Comparison of ENCODE assay signal across 8 cellular contexts in genomic region chr17:42179911-42180410, GRCh38. TPM values are rescaled to one million over a fixed set of nuclear protein-coding genes. Genes with fewer than 3 reads are reported as not detected.
DNase-seq lines count a peak whose midpoint lies in the region; ATAC-seq and TF ChIP-seq lines count a peak whose summit lies in the region.

No MANE protein-coding gene starts in this region.

- no peak overlapping the region for H3K4me3 ChIP-seq in hepatocyte

- 10% methylated on average over 19 of the region's 20 CpGs for WGBS in hepatocyte (ENCODE audit: low lambda C conversion rate, missing lambda C conversion rate)

- no peaks in the 10 kb centered on the region for H3K9me2 ChIP-seq in hepatocyte (replicated peaks; ENCODE audit: insufficient read depth)

- no peak overlapping the region for H3K27ac Mint-ChIP-seq in activated CD4-positive, alpha-beta memory T cell treated with anti-CD3 and anti-CD28 coated beads, Interleukin-2, amount 10 ng/mL, durations not matched to agents 7 days and 5 days
- no peak overlapping the region for H3K27ac Mint-ChIP-seq in stimulated activated naive CD8-positive, alpha-beta T cell treated with anti-CD3 and anti-CD28 coated beads, Interleukin-15, amount 100 ng/mL, for 72 hours

- no peak overlapping the region for H2AFZ ChIP-seq in hepatocyte

- CTCF ChIA-PET in activated CD4-positive, alpha-beta memory T cell treated with anti-CD3 and anti-CD28 coated beads, Interleukin-2, amount 10 ng/mL, durations not matched to agents 7 days and 5 days (lab: Charles Lee): interaction anchor here (0.8 to 2.2 kb wide), 5 partner anchors 14 to 163 kb away, joined by 3 to 8 read pairs (median 3); partner anchors contain the start of genes DNAJC7, GHDC and NKIRAS2

- no peaks in the 10 kb centered on the region for H4K20me1 ChIP-seq in hepatocyte (ENCODE audit: insufficient read depth, poor library complexity, severe bottlenecking)

- H3K79me2 ChIP-seq in hepatocyte: no peaks in the 10 kb centered on the region

- peaks cover 22% of the 10 kb centered on the region for H3K27me3 Mint-ChIP-seq in activated CD4-positive, alpha-beta memory T cell treated with anti-CD3 and anti-CD28 coated beads, Interleukin-2, amount 10 ng/mL, durations not matched to agents 7 days and 5 days
- H3K27me3 Mint-ChIP-seq in stimulated activated naive CD8-positive, alpha-beta T cell treated with anti-CD3 and anti-CD28 coated beads, Interleukin-15, amount 100 ng/mL, for 72 hours: peaks cover 49% of the 10 kb centered on the region

- TF ChIP-seq CTCF in hepatocyte (IDR thresholded peaks at IDR 0.05; ENCODE audit: poor library complexity): no peak

- H3K27me3 ChIP-seq in hepatocyte: peaks cover 53% of the 10 kb centered on the region

- no peaks in the 10 kb centered on the region for H3K9me3 ChIP-seq in hepatocyte (ENCODE audit: low read depth)

- H3K36me3 ChIP-seq in hepatocyte (replicated peaks; ENCODE audit: insufficient read depth, low read depth): no peaks in the 10 kb centered on the region

- no peak for ATAC-seq in stimulated activated naive CD8-positive, alpha-beta T cell treated with anti-CD3 and anti-CD28 coated beads, Interleukin-15, amount 100 ng/mL, for 72 hours
- ATAC-seq in HG02678 (IDR thresholded peaks at IDR 0.05; ENCODE audit: unreplicated experiment) (no peak), GM19467 (IDR thresholded peaks at IDR 0.05; ENCODE audit: unreplicated experiment) (no peak)

- in situ Hi-C loops in KBM-7 (cut with MboI; ENCODE audit: low pct_unique_long_range_greater_than_20kb, low sequenced_read_pairs): no loop called here

- DNase-seq in D341Med (ENCODE audit: low spot score) (peak; percentile 62), KBM-7 (peak; percentile 28), hepatocyte (ENCODE audit: low spot score) (peak; percentile 80), UCSD-AML1 (lab: John Stamatoyannopoulos, UW; ENCODE audit: unreplicated experiment) (no peak)
- DNase-seq in activated CD4-positive, alpha-beta memory T cell treated with anti-CD3 and anti-CD28 coated beads, Interleukin-2, amount 10 ng/mL, durations not matched to agents 7 days and 5 days: peak; percentile 39
- peak; percentile 28 to 30 for DNase-seq in stimulated activated naive CD8-positive, alpha-beta T cell treated with anti-CD3 and anti-CD28 coated beads, Interleukin-15, amount 100 ng/mL, for 72 hours

- no peaks in the 10 kb centered on the region for H3K9me3 Mint-ChIP-seq in activated CD4-positive, alpha-beta memory T cell treated with anti-CD3 and anti-CD28 coated beads, Interleukin-2, amount 10 ng/mL, durations not matched to agents 7 days and 5 days
- no peaks in the 10 kb centered on the region for H3K9me3 Mint-ChIP-seq in stimulated activated naive CD8-positive, alpha-beta T cell treated with anti-CD3 and anti-CD28 coated beads, Interleukin-15, amount 100 ng/mL, for 72 hours

- H3K4me1 ChIP-seq in hepatocyte (ENCODE audit: insufficient read depth): peaks cover 17% of the 10 kb centered on the region

- POLR2A ChIA-PET in activated CD4-positive, alpha-beta memory T cell treated with anti-CD3 and anti-CD28 coated beads, Interleukin-2, amount 10 ng/mL, durations not matched to agents 7 days and 5 days (lab: Charles Lee): interaction anchor here (0.5 to 4.1 kb wide), 10 partner anchors 11 to 325 kb away, joined by 3 to 26 read pairs (median 5); partner anchors contain the start of genes CNP, DNAJC7, RAB5C and STAT3

- no peak overlapping the region for H3K27ac ChIP-seq in hepatocyte

- H3K4me3 Mint-ChIP-seq in activated CD4-positive, alpha-beta memory T cell treated with anti-CD3 and anti-CD28 coated beads, Interleukin-2, amount 10 ng/mL, durations not matched to agents 7 days and 5 days: no peak overlapping the region
- H3K4me3 Mint-ChIP-seq in stimulated activated naive CD8-positive, alpha-beta T cell treated with anti-CD3 and anti-CD28 coated beads, Interleukin-15, amount 100 ng/mL, for 72 hours: peak overlapping the region; percentile 38 to 80

- no peaks in the 10 kb centered on the region for H3K36me3 Mint-ChIP-seq in activated CD4-positive, alpha-beta memory T cell treated with anti-CD3 and anti-CD28 coated beads, Interleukin-2, amount 10 ng/mL, durations not matched to agents 7 days and 5 days (ENCODE audit: low read depth)

- peak overlapping the region; percentile 74 for H3K4me2 ChIP-seq in hepatocyte

- peaks cover 62% of the 10 kb centered on the region for H3K4me1 Mint-ChIP-seq in activated CD4-positive, alpha-beta memory T cell treated with anti-CD3 and anti-CD28 coated beads, Interleukin-2, amount 10 ng/mL, durations not matched to agents 7 days and 5 days
- H3K4me1 Mint-ChIP-seq in stimulated activated naive CD8-positive, alpha-beta T cell treated with anti-CD3 and anti-CD28 coated beads, Interleukin-15, amount 100 ng/mL, for 72 hours: peaks cover 66% of the 10 kb centered on the region

RNA-seq across cellular contexts. Expression of gene KCNH4, which starts 1.0 kb away (rescaled TPM):
- under 1 TPM; 0.05 to 0.08 TPM for total RNA-seq in activated CD4-positive, alpha-beta memory T cell treated with anti-CD3 and anti-CD28 coated beads, Interleukin-2, amount 10 ng/mL, durations not matched to agents 7 days and 5 days
- total RNA-seq in hepatocyte: 0.08 and 0.17 TPM in 2 replicates
- 0.12 and 0.23 TPM in 2 replicates for polyA plus RNA-seq in hepatocyte

RNA-seq across cellular contexts. Expression of gene HCRT, which starts 5.3 kb away (rescaled TPM):
- total RNA-seq in activated CD4-positive, alpha-beta memory T cell treated with anti-CD3 and anti-CD28 coated beads, Interleukin-2, amount 10 ng/mL, durations not matched to agents 7 days and 5 days: not detected
- total RNA-seq in hepatocyte: not detected in 2 replicates
- polyA plus RNA-seq in hepatocyte: not detected in 2 replicates

RNA-seq across cellular contexts. Expression of gene GHDC, which starts 14.3 kb away (rescaled TPM):
- total RNA-seq in activated CD4-positive, alpha-beta memory T cell treated with anti-CD3 and anti-CD28 coated beads, Interleukin-2, amount 10 ng/mL, durations not matched to agents 7 days and 5 days: 10 to 100 TPM; 17.3 to 19.1 TPM
- 6.1 and 7.2 TPM in 2 replicates for total RNA-seq in hepatocyte
- 7.0 and 8.7 TPM in 2 replicates for polyA plus RNA-seq in hepatocyte

RNA-seq across cellular contexts. Expression of gene RAB5C, which starts 25.2 kb away (rescaled TPM):
- 10 to 100 TPM; 95.8 to 97.3 TPM for total RNA-seq in activated CD4-positive, alpha-beta memory T cell treated with anti-CD3 and anti-CD28 coated beads, Interleukin-2, amount 10 ng/mL, durations not matched to agents 7 days and 5 days
- total RNA-seq in hepatocyte: 123 and 158 TPM in 2 replicates
- polyA plus RNA-seq in hepatocyte: 172 and 184 TPM in 2 replicates

RNA-seq across cellular contexts. Expression of gene HSPB9, which starts 57.4 kb away (rescaled TPM):
- total RNA-seq in activated CD4-positive, alpha-beta memory T cell treated with anti-CD3 and anti-CD28 coated beads, Interleukin-2, amount 10 ng/mL, durations not matched to agents 7 days and 5 days: under 1 TPM in 1 of 2 experiments, not detected in 1; 0.18 TPM
- not detected in 2 replicates for total RNA-seq in hepatocyte
- 0.34 and 0.46 TPM in 2 replicates for polyA plus RNA-seq in hepatocyte
